8 cellular contexts compared by ENCODE assay signal in the genomic region with DNA sequence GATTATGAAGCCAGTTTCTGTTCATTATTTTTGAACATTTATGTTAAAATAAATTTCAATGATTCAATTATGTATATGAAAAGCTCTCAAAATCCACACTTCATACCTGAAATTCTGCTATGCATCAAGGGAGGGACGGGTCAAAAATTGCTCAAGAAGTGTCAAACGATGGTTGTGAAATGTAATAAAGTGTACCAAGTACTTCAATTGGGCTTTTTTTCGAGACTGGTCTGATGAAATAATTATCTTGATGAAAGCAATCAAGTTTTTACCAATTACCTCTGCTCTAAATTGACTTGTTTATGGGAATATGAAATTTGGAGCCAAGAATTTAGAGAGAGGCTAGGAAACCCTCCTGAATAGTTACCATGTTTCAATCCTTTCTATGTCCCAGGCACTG.
"Had no signal": no experiment of that assay in that cellular context is flagged by ENCODE, and none has a peak within 500 bp of the region (broad histone marks: within the 10 kb centered on the region; RNA-seq: fewer than 3 reads in every experiment).

No MANE protein-coding gene starts in this region.

- H3K4me3 ChIP-seq: GM23248, HAP-1 had no signal

- DNase-seq: GM23248, GOT3, H7, HFFc6, IMR-90, KBM-7 had no signal

- H3K4me3 Mint-ChIP-seq: HFFc6 had no signal

- H3K9me3 ChIP-seq: HAP-1 had no signal

- H3K9ac ChIP-seq: GM23248 had no signal

- ATAC-seq: HCT116 had no signal

- H3K27ac Mint-ChIP-seq: HFFc6 had no signal

- H3K27ac ChIP-seq: GM23248 had no signal

- H3K9me3 Mint-ChIP-seq: HFFc6 had no signal

- H3K36me3 ChIP-seq: HAP-1 had no signal
